12 cellular contexts compared by ENCODE assay signal in the genomic region with DNA sequence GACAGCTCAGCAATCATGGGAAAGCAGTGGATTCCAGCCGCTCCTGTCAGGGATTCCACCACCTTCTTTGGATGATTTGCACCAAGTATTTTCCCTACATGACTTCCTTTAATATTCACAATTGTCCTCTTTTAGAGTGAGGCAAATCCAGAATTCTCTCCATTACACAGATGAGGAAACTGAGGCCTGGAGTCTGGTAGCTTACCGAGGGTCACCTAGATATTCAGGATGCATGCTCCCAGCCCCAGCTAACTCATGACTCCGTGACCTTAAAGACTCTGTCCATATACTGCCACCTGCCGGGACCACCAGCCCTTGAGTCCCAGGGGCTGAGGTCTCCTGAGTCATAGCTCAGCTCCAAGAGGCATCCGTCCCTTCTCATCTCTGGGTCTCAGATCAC.
A peak's percentile ranks its signal among the peaks of the same experiment; 100 is the strongest.
DNase-seq lines count a peak whose midpoint lies in the region; ATAC-seq and TF ChIP-seq lines count a peak whose summit lies in the region.
"Had no signal": no experiment of that assay in that cellular context is flagged by ENCODE, and none has a peak within 500 bp of the region (broad histone marks: within the 10 kb centered on the region; RNA-seq: fewer than 3 reads in every experiment).

No MANE protein-coding gene starts in this region.

- H3K4me1 Mint-ChIP-seq in T-cell = peaks cover 76 to 97% (median 91%) of the 10 kb centered on the region in 3 donors
- peaks cover 30% of the 10 kb centered on the region for H3K4me1 Mint-ChIP-seq in progenitor cell of endocrine pancreas (ENCODE audit: low read depth)

- H3K4me1 ChIP-seq in BLaER1 treated with 17β-estradiol and CSF1 and Interleukin-3, amounts not matched to agents 10 nM and 100 nM = peaks cover 54 to 69% (median 60%) of the 10 kb centered on the region in 10 experiments
- H3K4me1 ChIP-seq in esophagus squamous epithelium = peaks cover 21 to 97% (median 57%) of the 10 kb centered on the region in 3 donors

- H3K27ac Mint-ChIP-seq in T-cell (peak overlapping the region; percentile 11 to 62), progenitor cell of endocrine pancreas (peak overlapping the region; percentile 76)

- DNase-seq in T-cell = no peak
- DNase-seq in esophagus squamous epithelium (lab: John Stamatoyannopoulos, UW) = no peak
- DNase-seq in progenitor cell of endocrine pancreas (ENCODE audit: low spot score, unreplicated experiment) = no peak
- DNase-seq in stimulated activated CD4-positive, alpha-beta T cell treated with anti-CD3 and anti-CD28 coated beads, Interleukin-1b, Interleukin-23, amount 100 ng/mL, for 48 hours = no peak
- DNase-seq in hypothalamus (lab: John Stamatoyannopoulos, UW) = no peak
- DNase-seq: activated effector memory CD4-positive, alpha-beta T cell treated with anti-CD3 and anti-CD28 coated beads, Interleukin-2, amount 50 U/mL, for 16 hours; HCEC 1CT; KBM-7; SIG-M5 had no signal

- no peak overlapping the region for H3K9ac ChIP-seq in BLaER1 treated with 17β-estradiol and CSF1 and Interleukin-3, amounts not matched to agents 10 nM and 100 nM

- intact Hi-C loops in esophagus squamous epithelium (cut with DNase I) = no loop called here

- no peak overlapping the region for H3K27ac ChIP-seq in BLaER1 treated with 17β-estradiol and CSF1 and Interleukin-3, amounts not matched to agents 10 nM and 100 nM
- peak overlapping the region; percentile 42 to 92 (median 72) for H3K27ac ChIP-seq in esophagus squamous epithelium

- POLR2A ChIA-PET in T-cell (lab: Charles Lee) = no interaction called here

- no peak overlapping the region for H3K4me3 ChIP-seq in BLaER1 treated with 17β-estradiol and CSF1 and Interleukin-3, amounts not matched to agents 10 nM and 100 nM
- H3K4me3 ChIP-seq in esophagus squamous epithelium = no peak overlapping the region

- ATAC-seq in T-cell (replicated peaks in 1 of 4) = no peak
- no peak for ATAC-seq in HG03342 (IDR thresholded peaks at IDR 0.05; ENCODE audit: unreplicated experiment)
- ATAC-seq in HG02970 (IDR thresholded peaks at IDR 0.05; ENCODE audit: low FRiP score, unreplicated experiment) = no peak

- H3K4me3 Mint-ChIP-seq in T-cell = no peak overlapping the region
- no peak overlapping the region for H3K4me3 Mint-ChIP-seq in progenitor cell of endocrine pancreas (ENCODE audit: low read depth)

- no peak for TF ChIP-seq POLR2A in esophagus squamous epithelium (IDR thresholded peaks at IDR 0.05)

- H3K9me3 Mint-ChIP-seq in T-cell (no peaks in the 10 kb centered on the region), progenitor cell of endocrine pancreas (ENCODE audit: low read depth) (no peaks in the 10 kb centered on the region)

- CTCF ChIA-PET in T-cell (lab: Charles Lee) = interaction anchor here (0.6 kb wide), 3 partner anchors 122 to 227 kb away, joined by 3 to 5 read pairs (median 5); no protein-coding TSS in a partner anchor

- peak overlapping the region in 6 of 11 experiments; percentile 5 to 84 (median 70); a peak in 9 of 22 replicates for H3K4me2 ChIP-seq in BLaER1 treated with 17β-estradiol and CSF1 and Interleukin-3, amounts not matched to agents 10 nM and 100 nM

- TF ChIP-seq CTCF in esophagus squamous epithelium (IDR thresholded peaks at IDR 0.05) = no peak
- no peak for TF ChIP-seq CTCF in progenitor cell of endocrine pancreas (IDR thresholded peaks at IDR 0.05; ENCODE audit: unreplicated experiment)

- peaks cover 0 to 94% (median 44%) of the 10 kb centered on the region in 11 experiments; a peak in 18 of 22 replicates for H3K36me3 ChIP-seq in BLaER1 treated with 17β-estradiol and CSF1 and Interleukin-3, amounts not matched to agents 10 nM and 100 nM
- peaks cover 0 to 57% (median 0%) of the 10 kb centered on the region in 3 donors for H3K36me3 ChIP-seq in esophagus squamous epithelium

- H3K9me3 ChIP-seq in BLaER1 treated with 17β-estradiol and CSF1 and Interleukin-3, amounts not matched to agents 10 nM and 100 nM (replicated peaks in 1 of 11) = no peaks in the 10 kb centered on the region
- H3K9me3 ChIP-seq in esophagus squamous epithelium = no peaks in the 10 kb centered on the region

- peaks cover 86 to 100% (median 100%) of the 10 kb centered on the region in 11 experiments for H4K20me1 ChIP-seq in BLaER1 treated with 17β-estradiol and CSF1 and Interleukin-3, amounts not matched to agents 10 nM and 100 nM

- H3K27me3 Mint-ChIP-seq in T-cell (no peaks in the 10 kb centered on the region), progenitor cell of endocrine pancreas (no peaks in the 10 kb centered on the region)

- H3K36me3 Mint-ChIP-seq in T-cell (peaks cover 34% of the 10 kb centered on the region), progenitor cell of endocrine pancreas (ENCODE audit: insufficient read depth) (peaks cover 4% of the 10 kb centered on the region)

- no peaks in the 10 kb centered on the region for H3K27me3 ChIP-seq in BLaER1 treated with 17β-estradiol and CSF1 and Interleukin-3, amounts not matched to agents 10 nM and 100 nM
- H3K27me3 ChIP-seq in esophagus squamous epithelium = no peaks in the 10 kb centered on the region

- WGBS in esophagus squamous epithelium, 2 donors = 87 to 92% methylated on average over 3 to 5 of the region's 5 CpGs

Comparison
In these comparisons a context has a peak if more than half of its experiments do, and no peak if none do; other contexts are left out.
1. H3K27ac ChIP-seq: peak in esophagus squamous epithelium (4 of 4); none in BLaER1 treated with 17β-estradiol and CSF1 and Interleukin-3, amounts not matched to agents 10 nM and 100 nM (0 of 11).